In genomic region chr16:1146409-1146808, GRCh38 we compare ENCODE assay signal across 26 cellular contexts. TPM values are rescaled to one million over a fixed set of nuclear protein-coding genes. Genes with fewer than 3 reads are reported as not detected.
DNase-seq lines count a peak whose midpoint lies in the region; ATAC-seq and TF ChIP-seq lines count a peak whose summit lies in the region.
"Had no signal": no experiment of that assay in that cellular context is flagged by ENCODE, and none has a peak within 500 bp of the region (broad histone marks: within the 10 kb centered on the region; RNA-seq: fewer than 3 reads in every experiment).

No MANE protein-coding gene starts in this region.

- TF ChIP-seq CTCF in upper lobe of right lung (IDR thresholded peaks at IDR 0.05) = no peak

- intact Hi-C loops in upper lobe of right lung (cut with DNase I) = no loop called here

- H3K36me3 ChIP-seq in upper lobe of right lung = no peaks in the 10 kb centered on the region
- H3K36me3 ChIP-seq: brain microvascular endothelial cell, Peyer's patch, prostate gland, thyroid gland had no signal

- H3K27ac ChIP-seq in upper lobe of right lung = no peak overlapping the region
- H3K27ac ChIP-seq: A549, brain microvascular endothelial cell, epithelial cell of prostate, Peyer's patch, prostate gland, thyroid gland had no signal

- no peak overlapping the region for H3K4me3 ChIP-seq in upper lobe of right lung
- H3K4me3 ChIP-seq: A549, Peyer's patch, prostate gland, thyroid gland had no signal

- in situ Hi-C loops in KBM-7 (cut with MboI; ENCODE audit: low pct_unique_long_range_greater_than_20kb, low sequenced_read_pairs) = no loop called here

- no peaks in the 10 kb centered on the region for H3K9me3 ChIP-seq in upper lobe of right lung
- H3K9me3 ChIP-seq: Peyer's patch, prostate gland, thyroid gland had no signal

- ATAC-seq in HG03457 (IDR thresholded peaks at IDR 0.05; ENCODE audit: unreplicated experiment) = no peak
- no peak for ATAC-seq in upper lobe of right lung
- ATAC-seq: A549; left colon; natural killer cell treated with Interleukin-12 subunit alpha and Interleukin-12 subunit beta and Interleukin-15 and Interleukin-18, amount 100 ng/mL, for 72 hours had no signal

- H3K4me1 ChIP-seq in upper lobe of right lung = no peaks in the 10 kb centered on the region
- H3K4me1 ChIP-seq: Peyer's patch, prostate gland had no signal

- DNase-seq in NCI-H2029 (lab: John Stamatoyannopoulos, UW) (peak; percentile 19), NCI-H2029 treated with DMSO at 0.1 percent for 48 hours (lab: John Stamatoyannopoulos, UW) (no peak), SK-N-DZ (ENCODE audit: low spot score) (peak; percentile 61), upper lobe of right lung (no peak), KBM-7 (no peak)
- peak; percentile 21 for DNase-seq in stimulated activated CD4-positive, alpha-beta T cell treated with anti-CD3 and anti-CD28 coated beads, Interleukin-4, amount 100 ng/mL, for 1 hour
- DNase-seq in stimulated activated CD4-positive, alpha-beta T cell treated with anti-CD3 and anti-CD28 coated beads, Interleukin-4, amount 100 ng/mL, for 4 hours = no peak
- DNase-seq: activated CD4-positive, alpha-beta T cell treated with anti-CD3 and anti-CD28 coated beads, Interleukin-2, amount 50 U/mL, for 4 hours; brain microvascular endothelial cell; left colon; MM.1S; NCI-H1694 treated with DMSO at 0.1 percent for 48 hours; NCI-H526; Peyer's patch; small intestine; SW 1271; thyroid gland had no signal

- peaks cover 30% of the 10 kb centered on the region for H3K27me3 ChIP-seq in upper lobe of right lung
- H3K27me3 ChIP-seq: brain microvascular endothelial cell, Peyer's patch, thyroid gland had no signal

RNA-seq across cellular contexts. Expression of gene CACNA1H, which starts 6.5 kb away (rescaled TPM):
- polyA plus RNA-seq in SK-N-DZ (2014; cell fraction: cytosol; rRNA removed) = 9.9 and 12.9 TPM in 2 replicates
- polyA plus RNA-seq in SK-N-DZ (2014; cell fraction: nucleus; rRNA removed) = 37.3 and 59.9 TPM in 2 replicates
- total RNA-seq in upper lobe of right lung = 10.9 TPM
- polyA plus RNA-seq: CD14-positive monocyte had no signal

RNA-seq across cellular contexts. Expression of gene C1QTNF8, which starts 50.4 kb away (rescaled TPM):
- polyA plus RNA-seq in SK-N-DZ (2014; cell fraction: cytosol; rRNA removed) = not detected in 2 replicates
- polyA plus RNA-seq in SK-N-DZ (2014; cell fraction: nucleus; rRNA removed) = not detected in 2 replicates
- not detected for total RNA-seq in upper lobe of right lung
- total RNA-seq: dermis microvascular lymphatic vessel endothelial cell; frontal cortex; H4; left colon; natural killer cell treated with Interleukin-12 subunit alpha and Interleukin-12 subunit beta and Interleukin-15 and Interleukin-18, amount 100 ng/mL, for 72 hours; Peyer's patch; thyroid gland had no signal
- polyA plus RNA-seq: A549, CD14-positive monocyte, small intestine had no signal

Comparison
In these comparisons a context has a peak if more than half of its experiments do, and no peak if none do; other contexts are left out.
1. DNase-seq: peak in NCI-H2029 (single experiment), stimulated activated CD4-positive, alpha-beta T cell treated with anti-CD3 and anti-CD28 coated beads, Interleukin-4, amount 100 ng/mL, for 1 hour (single experiment) and SK-N-DZ (single experiment); none in NCI-H2029 treated with DMSO at 0.1 percent for 48 hours (single experiment), stimulated activated CD4-positive, alpha-beta T cell treated with anti-CD3 and anti-CD28 coated beads, Interleukin-4, amount 100 ng/mL, for 4 hours (0 of 2), upper lobe of right lung (single experiment) and KBM-7 (single experiment).